ENCODE assay signal across 18 cellular contexts in the genomic region with DNA sequence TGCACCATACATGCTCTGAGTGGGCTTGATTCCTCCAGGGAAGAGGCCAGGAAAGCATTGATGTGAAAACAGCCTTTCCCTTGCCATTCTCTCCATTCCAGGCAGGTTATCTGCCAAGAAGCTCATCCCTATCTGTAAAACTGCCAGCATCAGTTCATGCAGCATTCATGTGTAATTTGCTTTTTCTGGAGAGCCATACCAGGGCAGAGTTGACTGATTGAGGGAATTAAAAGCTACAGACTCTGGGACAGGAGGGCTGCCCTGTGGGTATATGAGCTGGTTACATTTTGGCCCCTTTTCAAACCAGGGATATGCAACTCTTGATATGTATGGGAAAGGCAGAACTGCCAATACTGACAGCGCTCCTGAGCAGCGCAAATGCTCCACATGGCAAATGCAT. TPM values are rescaled to one million over a fixed set of nuclear protein-coding genes. Genes with fewer than 3 reads are reported as not detected.
"Had no signal": no experiment of that assay in that cellular context is flagged by ENCODE, and none has a peak within 500 bp of the region (broad histone marks: within the 10 kb centered on the region; RNA-seq: fewer than 3 reads in every experiment).

No MANE protein-coding gene starts in this region.

- H3K36me3 ChIP-seq: gastrocnemius medialis, heart left ventricle, lower lobe of right lung, spleen, upper lobe of right lung had no signal

- H3K27ac Mint-ChIP-seq: activated CD4-positive, alpha-beta T cell treated with anti-CD3 and anti-CD28 coated beads, Interleukin-2, amount 10 ng/mL, durations not matched to agents 24 days and 14 days; activated CD8-positive, alpha-beta T cell treated with anti-CD3 and anti-CD28 coated beads, Interleukin-2, amount 10 ng/mL, durations not matched to agents 7 days and 5 days; activated naive CD4-positive, alpha-beta T cell treated with anti-CD3 and anti-CD28 coated beads, Interleukin-2, amount 50 U/mL, for 72 hours; progenitor cell of endocrine pancreas; stimulated activated naive CD8-positive, alpha-beta T cell treated with anti-CD3 and anti-CD28 coated beads, Interleukin-15, Interleukin-2, amounts not matched to agents 100 ng/mL and 50 ng/mL, for 24 hours had no signal

- H3K36me3 Mint-ChIP-seq: activated naive CD4-positive, alpha-beta T cell treated with anti-CD3 and anti-CD28 coated beads, Interleukin-2, amount 50 U/mL, for 72 hours had no signal

- H3K4me1 ChIP-seq: body of pancreas, gastrocnemius medialis, heart left ventricle, lower lobe of right lung, spleen, upper lobe of right lung had no signal

- H3K27me3 Mint-ChIP-seq: activated CD4-positive, alpha-beta T cell treated with anti-CD3 and anti-CD28 coated beads, Interleukin-2, amount 10 ng/mL, durations not matched to agents 24 days and 14 days; progenitor cell of endocrine pancreas; stimulated activated naive CD8-positive, alpha-beta T cell treated with anti-CD3 and anti-CD28 coated beads, Interleukin-15, Interleukin-2, amounts not matched to agents 100 ng/mL and 50 ng/mL, for 24 hours had no signal

- DNase-seq: activated CD4-positive, alpha-beta T cell treated with anti-CD3 and anti-CD28 coated beads, Interleukin-2, amount 10 ng/mL, durations not matched to agents 24 days and 14 days; activated CD4-positive, CD25-positive, alpha-beta regulatory T cell; activated CD8-positive, alpha-beta memory T cell treated with anti-CD3 and anti-CD28 coated beads, Interleukin-2, amount 50 U/mL, for 4 hours; activated CD8-positive, alpha-beta T cell treated with anti-CD3 and anti-CD28 coated beads, Interleukin-2, amount 10 ng/mL, durations not matched to agents 7 days and 5 days; activated gamma-delta T cell; activated T-cell treated with anti-CD3 and anti-CD28 coated beads, Interleukin-2, amount 50 U/mL, for 48 hours; body of pancreas; gastrocnemius medialis; heart left ventricle; lower lobe of right lung; midbrain; right cardiac atrium; spleen; T-helper 2 cell; upper lobe of right lung had no signal

- H3K4me1 Mint-ChIP-seq: activated CD4-positive, alpha-beta T cell treated with anti-CD3 and anti-CD28 coated beads, Interleukin-2, amount 10 ng/mL, durations not matched to agents 24 days and 14 days had no signal

- ATAC-seq: activated CD8-positive, alpha-beta T cell treated with anti-CD3 and anti-CD28 coated beads, Interleukin-2, amount 10 ng/mL, durations not matched to agents 7 days and 5 days; activated naive CD4-positive, alpha-beta T cell treated with anti-CD3 and anti-CD28 coated beads, Interleukin-2, amount 50 U/mL, for 72 hours; body of pancreas; gastrocnemius medialis; heart left ventricle; lower lobe of right lung; right cardiac atrium; upper lobe of right lung had no signal

- H3K27ac ChIP-seq: body of pancreas, gastrocnemius medialis, heart left ventricle, lower lobe of right lung, spleen, upper lobe of right lung had no signal

- H3K4me3 Mint-ChIP-seq: activated CD4-positive, alpha-beta T cell treated with anti-CD3 and anti-CD28 coated beads, Interleukin-2, amount 10 ng/mL, durations not matched to agents 24 days and 14 days; activated CD8-positive, alpha-beta T cell treated with anti-CD3 and anti-CD28 coated beads, Interleukin-2, amount 10 ng/mL, durations not matched to agents 7 days and 5 days; stimulated activated naive CD8-positive, alpha-beta T cell treated with anti-CD3 and anti-CD28 coated beads, Interleukin-15, Interleukin-2, amounts not matched to agents 100 ng/mL and 50 ng/mL, for 24 hours had no signal

- H3K4me3 ChIP-seq: body of pancreas, gastrocnemius medialis, heart left ventricle, lower lobe of right lung, spleen, upper lobe of right lung had no signal

- H3K9me3 Mint-ChIP-seq: activated CD4-positive, alpha-beta T cell treated with anti-CD3 and anti-CD28 coated beads, Interleukin-2, amount 10 ng/mL, durations not matched to agents 24 days and 14 days had no signal

- H3K9me3 ChIP-seq: body of pancreas, gastrocnemius medialis, heart left ventricle, lower lobe of right lung, spleen, upper lobe of right lung had no signal

- H3K27me3 ChIP-seq: body of pancreas, gastrocnemius medialis, heart left ventricle, spleen, upper lobe of right lung had no signal

RNA-seq across cellular contexts. Expression of a gene that starts 53.6 kb away (rescaled TPM):
- total RNA-seq: activated CD4-positive, alpha-beta T cell treated with anti-CD3 and anti-CD28 coated beads, Interleukin-2, amount 10 ng/mL, durations not matched to agents 24 days and 14 days; activated CD8-positive, alpha-beta T cell treated with anti-CD3 and anti-CD28 coated beads, Interleukin-2, amount 10 ng/mL, durations not matched to agents 7 days and 5 days; activated naive CD4-positive, alpha-beta T cell treated with anti-CD3 and anti-CD28 coated beads, Interleukin-2, amount 50 U/mL, for 72 hours had no signal
